ENCODE assay signal across 8 cellular contexts in the genomic region with DNA sequence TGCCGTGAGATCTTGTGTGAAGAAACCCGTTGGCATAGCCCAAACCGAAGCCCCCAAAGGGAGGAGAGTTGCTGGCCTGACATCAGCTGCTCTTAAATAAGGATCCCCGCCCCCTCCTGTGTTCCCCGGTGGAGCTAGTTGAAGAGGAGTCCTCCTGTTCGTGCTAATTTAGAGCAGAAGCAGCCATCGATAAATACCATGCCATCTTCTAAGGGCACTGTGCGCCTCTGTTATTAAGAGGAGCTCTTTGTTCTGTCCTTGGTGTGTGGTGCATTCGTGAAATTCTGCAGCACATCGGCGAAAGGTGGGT. TPM values are rescaled to one million over a fixed set of nuclear protein-coding genes. Genes with fewer than 3 reads are reported as not detected.
DNase-seq lines count a peak whose midpoint lies in the region; ATAC-seq and TF ChIP-seq lines count a peak whose summit lies in the region.

No MANE protein-coding gene starts in this region.

- CTCF ChIA-PET in activated CD4-positive, alpha-beta T cell treated with anti-CD3 and anti-CD28 coated beads for 36 hours (lab: Charles Lee) = interaction anchor here (0.6 to 2.2 kb wide), 13 partner anchors 9 to 477 kb away, joined by 3 to 9 read pairs (median 4); partner anchors contain the start of gene TOMM7

- H3K27ac ChIP-seq in OCI-LY1 (ENCODE audit: low read depth, low read length, poor library complexity, severe bottlenecking) (peak overlapping the region; percentile 72), cingulate gyrus (ENCODE audit: low read depth, low read length) (peak overlapping the region; percentile 73), thoracic aorta (peak overlapping the region; percentile 84 to 87)

- H3K9me3 Mint-ChIP-seq in activated CD4-positive, alpha-beta T cell treated with anti-CD3 and anti-CD28 coated beads for 36 hours (ENCODE audit: low read depth) = no peaks in the 10 kb centered on the region

- no peaks in the 10 kb centered on the region for H3K27me3 Mint-ChIP-seq in activated CD4-positive, alpha-beta T cell treated with anti-CD3 and anti-CD28 coated beads for 36 hours

- H3K27me3 ChIP-seq in OCI-LY1 (ENCODE audit: insufficient read depth, low read length) (no peaks in the 10 kb centered on the region), thoracic aorta (replicated peaks; ENCODE audit: insufficient read depth) (no peaks in the 10 kb centered on the region)

- H3K4me3 Mint-ChIP-seq in activated CD4-positive, alpha-beta T cell treated with anti-CD3 and anti-CD28 coated beads for 36 hours = peak overlapping the region; percentile 97

- H3K9me3 ChIP-seq in OCI-LY1 (ENCODE audit: low read length) (0 out of 2 replicates have a peak, but pooled peaks cover 2% of the 10 kb centered on the region), thoracic aorta (no peaks in the 10 kb centered on the region)

- H3K4me3 ChIP-seq in OCI-LY1 (ENCODE audit: low read depth, low read length, poor library complexity, severe bottlenecking) (peak overlapping the region; percentile 81), thoracic aorta (peak overlapping the region; percentile 86)

- no peak for DNase-seq in activated CD4-positive, alpha-beta T cell treated with anti-CD3 and anti-CD28 coated beads for 36 hours
- no peak for DNase-seq in activated CD4-positive, alpha-beta T cell treated with anti-CD3 and anti-CD28 coated beads for 1 hour
- DNase-seq in lung microvascular endothelial cell (ENCODE audit: low read depth in 2 of 2) = peak; percentile 50 to 52
- no peak for DNase-seq in thoracic aorta (ENCODE audit: low spot score)
- no peak for DNase-seq in central memory CD4-positive, alpha-beta T cell

- POLR2A ChIA-PET in activated CD4-positive, alpha-beta T cell treated with anti-CD3 and anti-CD28 coated beads for 36 hours (lab: Charles Lee) = interaction anchor here (0.6 to 1.0 kb wide), 2 partner anchors 10 to 75 kb away, joined by 3 to 5 read pairs; no protein-coding TSS in a partner anchor

- H3F3A ChIP-seq in OCI-LY1 (ENCODE audit: insufficient read depth, low read length) = 0 out of 2 replicates have a peak, but pooled peaks cover 3% of the 10 kb centered on the region

- peaks cover 2% of the 10 kb centered on the region for H3K36me3 Mint-ChIP-seq in activated CD4-positive, alpha-beta T cell treated with anti-CD3 and anti-CD28 coated beads for 36 hours (ENCODE audit: low read depth)

- H3K9ac ChIP-seq in OCI-LY1 (ENCODE audit: low read length) = peak overlapping the region; percentile 85

- peak overlapping the region; percentile 85 for H3K4me2 ChIP-seq in OCI-LY1 (ENCODE audit: low read length)

- H3K79me2 ChIP-seq in OCI-LY1 (ENCODE audit: insufficient read depth, low read length) = peaks cover 6% of the 10 kb centered on the region; the same call in 1 of the 2 replicates

- intact Hi-C loops in activated CD4-positive, alpha-beta T cell treated with anti-CD3 and anti-CD28 coated beads for 36 hours (cut with DNase I, micrococcal nuclease) = loop anchor here (1.0 to 10.0 kb wide), 4 partner anchors 220 to 1679 kb away; partner anchors contain the start of genes SP4 (in 1 of the 2) and TRA2A (in 1 of the 2)

- peak; percentile 10 for ATAC-seq in activated CD4-positive, alpha-beta T cell treated with anti-CD3 and anti-CD28 coated beads for 36 hours
- ATAC-seq in HG02870 (IDR thresholded peaks at IDR 0.05; ENCODE audit: unreplicated experiment) (peak; percentile 8), thoracic aorta (ENCODE audit: insufficient number of reproducible peaks, low FRiP score, low read depth) (peak; percentile 25)

- H3K36me3 ChIP-seq in OCI-LY1 (ENCODE audit: insufficient read depth, low read length) = peaks cover 7% of the 10 kb centered on the region; the same call in 1 of the 2 replicates
- no peaks in the 10 kb centered on the region for H3K36me3 ChIP-seq in thoracic aorta

- TF ChIP-seq CTCF in OCI-LY1 (IDR thresholded peaks at IDR 0.05; ENCODE audit: low read length) (no peak), thoracic aorta (IDR thresholded peaks at IDR 0.05) (no peak)

- peaks cover 35% of the 10 kb centered on the region for H3K4me1 Mint-ChIP-seq in activated CD4-positive, alpha-beta T cell treated with anti-CD3 and anti-CD28 coated beads for 36 hours

- H3K9me2 ChIP-seq in OCI-LY1 (ENCODE audit: low read depth, low read length) = no peaks in the 10 kb centered on the region

- H3K4me1 ChIP-seq in OCI-LY1 (ENCODE audit: insufficient read depth, low read length, severe bottlenecking) (peaks cover 28% of the 10 kb centered on the region), thoracic aorta (ENCODE audit: control insufficient read depth in 1 of 2, low read depth in 2 of 2) (peaks cover 14 to 27% of the 10 kb centered on the region in 2 donors)

- H2AFZ ChIP-seq in OCI-LY1 (ENCODE audit: low read length) = no peak overlapping the region

- H3K27ac Mint-ChIP-seq in activated CD4-positive, alpha-beta T cell treated with anti-CD3 and anti-CD28 coated beads for 36 hours = peak overlapping the region; percentile 79

- no peaks in the 10 kb centered on the region for H4K20me1 ChIP-seq in OCI-LY1 (ENCODE audit: insufficient read depth, low read length)

RNA-seq across cellular contexts. Expression of gene KLHL7, which starts 0.9 kb away (rescaled TPM):
- 10 to 100 TPM; 18.1 to 20.8 TPM for total RNA-seq in activated CD4-positive, alpha-beta T cell treated with anti-CD3 and anti-CD28 coated beads for 36 hours
- 13.3 and 17.4 TPM in 2 replicates for total RNA-seq in lung microvascular endothelial cell
- total RNA-seq in thoracic aorta = 10 to 100 TPM; 22.7 to 23.8 TPM

Comparison
In these comparisons a context has a peak if more than half of its experiments do, and no peak if none do; other contexts are left out.
1. DNase-seq: peak in lung microvascular endothelial cell (2 of 2); none in activated CD4-positive, alpha-beta T cell treated with anti-CD3 and anti-CD28 coated beads for 36 hours (single experiment), activated CD4-positive, alpha-beta T cell treated with anti-CD3 and anti-CD28 coated beads for 1 hour (single experiment), thoracic aorta (single experiment) and central memory CD4-positive, alpha-beta T cell (single experiment).
2. Peak in every context shown above with its lines, with median percentiles within 50 percentile points of each other: ATAC-seq and H3K27ac ChIP-seq.